ENCODE assay signal across 7 cellular contexts in genomic region chr1:203290261-203291089, GRCh38. TPM values are rescaled to one million over a fixed set of nuclear protein-coding genes. Genes with fewer than 3 reads are reported as not detected.
DNase-seq lines count a peak whose midpoint lies in the region; ATAC-seq and TF ChIP-seq lines count a peak whose summit lies in the region.

No MANE protein-coding gene starts in this region.

- DNase-seq in NCI-H69 (lab: John Stamatoyannopoulos, UW) (peak; percentile 99), epithelial cell of proximal tubule (ENCODE audit: low read depth) (no peak)
- peak; percentile 98 for DNase-seq in activated T-cell treated with anti-CD3 and anti-CD28 coated beads, Interleukin-2, amount 50 U/mL, for 1 hour
- peak; percentile 95 to 97 for DNase-seq in stimulated activated CD8-positive, alpha-beta memory T cell treated with anti-CD3 and anti-CD28 coated beads, Interleukin-4, amount 100 ng/mL, for 1 hour (ENCODE audit: low read depth in 2 of 2, low spot score in 1 of 2)

- H3K4me3 ChIP-seq in epithelial cell of proximal tubule (ENCODE audit: low read depth, low read length) (peak overlapping the region; percentile 33), mucosa of rectum (ENCODE audit: low read length in 2 of 2) (peak overlapping the region; percentile 57 to 73)

- ATAC-seq in GM19023 (IDR thresholded peaks at IDR 0.05; ENCODE audit: unreplicated experiment), result peak; percentile 46
- ATAC-seq in HG03280 (IDR thresholded peaks at IDR 0.05; ENCODE audit: unreplicated experiment), result peak; percentile 55

- peak overlapping the region; percentile 84 to 92 for H3K9ac ChIP-seq in mucosa of rectum (ENCODE audit: low read depth in 1 of 2, low read length in 2 of 2)

- peak overlapping the region; percentile 100 for H3K27ac ChIP-seq in mucosa of rectum (ENCODE audit: low read depth in 2 of 2, low read length in 2 of 2)

- H3K36me3 ChIP-seq in mucosa of rectum (ENCODE audit: control insufficient read depth in 2 of 2, insufficient read depth in 2 of 2, low read length in 2 of 2), result no peaks in the 10 kb centered on the region

- no peak for TF ChIP-seq CTCF in epithelial cell of proximal tubule (conservative IDR thresholded peaks at IDR 0.05; ENCODE audit: low read depth, low read length)

- H3K27me3 ChIP-seq in mucosa of rectum (ENCODE audit: control insufficient read depth in 2 of 2, insufficient read depth in 2 of 2, low read length in 2 of 2), result no peaks in the 10 kb centered on the region

- no peaks in the 10 kb centered on the region for H3K9me3 ChIP-seq in mucosa of rectum (ENCODE audit: control insufficient read depth in 2 of 2, low read length in 2 of 2)

- H3K4me1 ChIP-seq in mucosa of rectum (ENCODE audit: control insufficient read depth in 2 of 2, insufficient read depth in 2 of 2, low read length in 2 of 2), result peaks cover 67 to 69% of the 10 kb centered on the region in 2 donors

RNA-seq across cellular contexts. Expression of gene BTG2, which starts 14.8 kb away (rescaled TPM):
- total RNA-seq in epithelial cell of proximal tubule, result 9.1 and 22.7 TPM in 2 replicates
